In genomic region chr12:15757553-15758255, GRCh38 we compare ENCODE assay signal across 10 cellular contexts. TPM values are rescaled to one million over a fixed set of nuclear protein-coding genes. Genes with fewer than 3 reads are reported as not detected.
DNase-seq lines count a peak whose midpoint lies in the region; ATAC-seq, FAIRE-seq and TF ChIP-seq lines count a peak whose summit lies in the region.
"Had no signal": no experiment of that assay in that cellular context is flagged by ENCODE, and none has a peak within 500 bp of the region (broad histone marks: within the 10 kb centered on the region; RNA-seq: fewer than 3 reads in every experiment).

No MANE protein-coding gene starts in this region.

- TF ChIP-seq RAD21 in A549 (conservative IDR thresholded peaks at IDR 0.05 in 1 of 2, IDR thresholded peaks at IDR 0.05 in 1 of 2): 0 out of 5 replicates have a peak, but pooled peaks of 1 of the 2 experiments have one; percentile 17
- TF ChIP-seq RAD21 in HCT116 (IDR thresholded peaks at IDR 0.05; ENCODE audit: low read depth): no peak

- H3K36me3 Mint-ChIP-seq in naive thymus-derived CD8-positive, alpha-beta T cell: no peaks in the 10 kb centered on the region

- H3K36me3 ChIP-seq in HCT116 (ENCODE audit: control insufficient read depth in 1 of 2, insufficient read depth in 2 of 2, low read length in 2 of 2): no peaks in the 10 kb centered on the region

- RAD21 ChIA-PET in HCT116 (lab: Charles Lee; ENCODE audit: low non-redundant PET in 1 of 2, low total read pairs in 2 of 2, uncharacterized antibody in 2 of 2, unreplicated experiment in 2 of 2): no interaction called here

- no peak for TF ChIP-seq CTCF in A549 (IDR thresholded peaks at IDR 0.05)
- no peak for TF ChIP-seq CTCF in HCT116 (IDR thresholded peaks at IDR 0.05 in 2 of 3, conservative IDR thresholded peaks at IDR 0.05 in 1 of 3; ENCODE audit: borderline replicate concordance in 1 of 3, insufficient read depth in 1 of 3, low read depth in 2 of 3, low read length in 2 of 3)
- no peak for TF ChIP-seq CTCF in GM20000 (IDR thresholded peaks at IDR 0.05; ENCODE audit: extremely low read depth, missing control alignments)

- H3K9me2 ChIP-seq in HCT116 (ENCODE audit: insufficient read depth): no peaks in the 10 kb centered on the region

- H2AFZ ChIP-seq in HCT116 (ENCODE audit: low read depth, low read length, poor library complexity, severe bottlenecking): no peak overlapping the region

- CTCF ChIA-PET in A549 (lab: Yijun Ruan, JAX): interaction anchor here (0.6 to 1.6 kb wide), 4 partner anchors 31 to 168 kb away, joined by 3 to 5 read pairs (median 4); partner anchors contain the start of gene EPS8
- CTCF ChIA-PET in HCT116 (lab: Charles Lee): no interaction called here

- H3K79me2 ChIP-seq in HCT116 (ENCODE audit: insufficient read depth, low read length): peaks cover 97% of the 10 kb centered on the region

- H3K27ac ChIP-seq in A549 (peak overlapping the region; percentile 30 to 70; a peak in 5 of 6 replicates), HCT116 (ENCODE audit: low read depth, low read length) (peak overlapping the region; percentile 11; the same call in 1 of the 2 replicates)

- no peaks in the 10 kb centered on the region for H3K4me1 Mint-ChIP-seq in naive thymus-derived CD8-positive, alpha-beta T cell
- H3K4me1 Mint-ChIP-seq: nephron had no signal

- BruUV-seq in HCT116 (replicated peaks; lab: Mats Ljungman, UMichigan): TSS peak; percentile 8

- H3K4me3 ChIP-seq in A549 (no peak overlapping the region), HCT116 (replicated peaks in 1 of 2; ENCODE audit: low read depth in 1 of 2, low read length in 2 of 2) (no peak overlapping the region)

- H3K9ac ChIP-seq in HCT116 (ENCODE audit: low read length): 0 out of 2 replicates have a peak overlapping the region, but pooled peaks have one; percentile 3

- H3K4me1 ChIP-seq in A549 (peaks cover 23% of the 10 kb centered on the region), HCT116 (ENCODE audit: control insufficient read depth in 1 of 2, insufficient read depth in 2 of 2, low read length in 2 of 2) (peaks cover 9 to 33% of the 10 kb centered on the region in 2 experiments; a peak in 3 of 4 replicates)

- no peak overlapping the region for H3K4me3 Mint-ChIP-seq in naive thymus-derived CD8-positive, alpha-beta T cell
- H3K4me3 Mint-ChIP-seq: nephron had no signal

- H3K27ac Mint-ChIP-seq in naive thymus-derived CD8-positive, alpha-beta T cell: no peak overlapping the region
- H3K27ac Mint-ChIP-seq: nephron had no signal

- peak; percentile 69 to 92 for DNase-seq in A549 (ENCODE audit: low read depth in 1 of 2, low spot score in 1 of 2)
- DNase-seq in HCT116 (ENCODE audit: low read depth, low spot score): peak; percentile 84
- DNase-seq in SKM-1 treated with dmso at 0.1 percent for 144 hours (lab: John Stamatoyannopoulos, UW; ENCODE audit: unreplicated experiment): peak; percentile 49
- DNase-seq in hepatic stellate cell (ENCODE audit: low spot score): peak; percentile 41
- no peak for DNase-seq in GM20000 (ENCODE audit: low spot score)
- DNase-seq in naive thymus-derived CD8-positive, alpha-beta T cell: no peak
- no peak for DNase-seq in NCI-H510A treated with DMSO at 0.1 percent for 48 hours (lab: John Stamatoyannopoulos, UW)
- DNase-seq: NCI-H1436 treated with DMSO at 0.1 percent for 48 hours had no signal

- TF ChIP-seq POLR2A in A549 (IDR thresholded peaks at IDR 0.05; ENCODE audit: low read length): no peak
- TF ChIP-seq POLR2A in HCT116 (IDR thresholded peaks at IDR 0.05; ENCODE audit: borderline replicate concordance, extremely low read depth, insufficient read depth, insufficient read length): no peak

- no peaks in the 10 kb centered on the region for H4K20me1 ChIP-seq in HCT116 (ENCODE audit: insufficient read depth)

- intact Hi-C loops in HCT116 (cut with micrococcal nuclease): no loop called here

- H3K9me3 ChIP-seq in A549 (no peaks in the 10 kb centered on the region), HCT116 (ENCODE audit: control insufficient read depth in 1 of 2, insufficient read depth in 1 of 2, low read depth in 1 of 2, low read length in 2 of 2) (no peaks in the 10 kb centered on the region)

- peak; percentile 82 for FAIRE-seq in A549 (lab: Jason Lieb, UNC)

- peak; percentile 99 to 100 for ATAC-seq in A549
- ATAC-seq in HCT116: peak; percentile 98
- ATAC-seq in HG03175 (IDR thresholded peaks at IDR 0.05; ENCODE audit: unreplicated experiment): no peak
- no peak for ATAC-seq in naive thymus-derived CD8-positive, alpha-beta T cell

- H3K27me3 ChIP-seq in HCT116 (ENCODE audit: insufficient read depth, low read length): no peaks in the 10 kb centered on the region

- H3K9me3 Mint-ChIP-seq in naive thymus-derived CD8-positive, alpha-beta T cell: peaks cover 0 to 2% (median 0%) of the 10 kb centered on the region in 9 donors

- 75% methylated on average over 7 of the region's 7 CpGs for WGBS in A549 (ENCODE audit: missing lambda C conversion rate)

- H3K4me2 ChIP-seq in A549 (peak overlapping the region; percentile 42), HCT116 (ENCODE audit: low read length) (peak overlapping the region; percentile 42)

- H3K27me3 Mint-ChIP-seq in naive thymus-derived CD8-positive, alpha-beta T cell: peaks cover 5 to 28% (median 20%) of the 10 kb centered on the region in 5 donors

- POLR2A ChIA-PET in A549 (lab: Yijun Ruan, JAX) (interaction anchor here (1.3 kb wide), 1 partner anchor 95 kb away, joined by 5 read pairs; no protein-coding TSS in a partner anchor), HCT116 (lab: Charles Lee) (no interaction called here)
- POLR2A ChIA-PET in naive thymus-derived CD8-positive, alpha-beta T cell (lab: Charles Lee): no interaction called here

- no peak; a peak in 1 of 5 replicates for TF ChIP-seq EP300 in A549 (IDR thresholded peaks at IDR 0.05)

TF ChIP-seq in A549, 52 proteins besides CTCF, POLR2A, EP300 and RAD21:
- TF ChIP-seq HOXB13 (CRISPR knock-in tag; IDR thresholded peaks at IDR 0.05; ENCODE audit: low read depth): no peak
- TF ChIP-seq HOXA7 (CRISPR knock-in tag; IDR thresholded peaks at IDR 0.05): no peak
- no peak for TF ChIP-seq HOXB5 (CRISPR knock-in tag; IDR thresholded peaks at IDR 0.05)
- peak; percentile 56 to 83; a peak in 3 of 4 replicates for TF ChIP-seq CEBPB (IDR thresholded peaks at IDR 0.05)
- TF ChIP-seq MAX (IDR thresholded peaks at IDR 0.05): peak; percentile 44; the same call in 1 of the 2 replicates
- peak; percentile 39; the same call in 1 of the 2 replicates for TF ChIP-seq FOSL2 (IDR thresholded peaks at IDR 0.05)
- TF ChIP-seq FOSL2 (CRISPR knock-in tag; IDR thresholded peaks at IDR 0.05): peak; percentile 73
- peak; percentile 94 for TF ChIP-seq USF2 (IDR thresholded peaks at IDR 0.05)
- no peak for TF ChIP-seq SREBF2 (IDR thresholded peaks at IDR 0.05)
- TF ChIP-seq KDM5A (IDR thresholded peaks at IDR 0.05): no peak

TF ChIP-seq in HCT116, 20 proteins besides CTCF, POLR2A, EP300 and RAD21 (continues in another document):
- TF ChIP-seq SP1 (IDR thresholded peaks at IDR 0.05; ENCODE audit: low read depth) (peak; percentile 83), ZBTB33 (IDR thresholded peaks at IDR 0.05; ENCODE audit: extremely low read depth, insufficient replicate concordance, low read length) (no peak), CBX3 (IDR thresholded peaks at IDR 0.05; ENCODE audit: low read depth) (peak; percentile 98), SRF (IDR thresholded peaks at IDR 0.05; ENCODE audit: low read depth) (peak; percentile 34; the same call in 1 of the 2 replicates), ZNF274 (IDR thresholded peaks at IDR 0.05; ENCODE audit: low read depth, low read length) (no peak), ATF3 (IDR thresholded peaks at IDR 0.05) (peak; percentile 57; the same call in 1 of the 2 replicates), EZH2phosphoT487 (IDR thresholded peaks at IDR 0.05; ENCODE audit: borderline replicate concordance) (no peak), JUND (IDR thresholded peaks at IDR 0.05) (peak; percentile 86), YY1 (IDR thresholded peaks at IDR 0.05; ENCODE audit: extremely low read depth, insufficient replicate concordance, low read depth, low read length) (no peak), ZFX (IDR thresholded peaks at IDR 0.05) (no peak), EGR1 (IDR thresholded peaks at IDR 0.05; ENCODE audit: low read depth) (no peak), POLR2AphosphoS5 (IDR thresholded peaks at IDR 0.05; ENCODE audit: low read depth, low read length) (peak; percentile 51; the same call in 1 of the 2 replicates), MAX (IDR thresholded peaks at IDR 0.05) (peak; percentile 84), CEBPB (IDR thresholded peaks at IDR 0.05; ENCODE audit: low read depth) (peak; percentile 95), EZH2 (IDR thresholded peaks at IDR 0.05) (no peak)

RNA-seq across cellular contexts. Expression of gene EPS8, which starts 31.5 kb away (rescaled TPM):
- polyA plus RNA-seq in A549 (2011; rRNA removed) (101 and 106 TPM in 2 replicates), A549 (2017; fragmentation: RNase III; extraction: RNeasy Plus Mini Kit Qiagen cat#74134 plus additional on column Dnase treatment) (20.1 to 28.2 TPM (median 25.1 TPM) in 3 replicates)
- polyA plus RNA-seq in A549 (2012; cell fraction: cytosol; rRNA removed): 22.4 and 22.5 TPM in 2 replicates
- polyA plus RNA-seq in A549 (2012; cell fraction: nucleus; rRNA removed): 16.5 and 19.5 TPM in 2 replicates
- polyA minus RNA-seq in A549 (2011; rRNA and poly(A)+ RNA removed): 85.5 and 132 TPM in 2 replicates
- 49.9 TPM for total RNA-seq in HCT116 (2021; ENCODE audit: unreplicated experiment)
- polyA plus RNA-seq in HCT116 (2012): 49.7 and 61.6 TPM in 2 replicates
- 1 to 10 TPM; 1.1 to 1.2 TPM for total RNA-seq in naive thymus-derived CD8-positive, alpha-beta T cell
- polyA plus RNA-seq in naive thymus-derived CD8-positive, alpha-beta T cell: 1 to 10 TPM in 2 of 3 donors, under 1 TPM in 1; 0.81 to 1.6 (median 1.2) TPM

Comparison
In these comparisons a context has a peak if more than half of its experiments do, and no peak if none do; other contexts are left out.
1. ATAC-seq: peak in A549 (2 of 2) and HCT116 (single experiment); none in HG03175 (single experiment) and naive thymus-derived CD8-positive, alpha-beta T cell (0 of 2).
2. DNase-seq: peak in A549 (2 of 2), HCT116 (single experiment), SKM-1 treated with dmso at 0.1 percent for 144 hours (single experiment) and hepatic stellate cell (single experiment); none in GM20000 (single experiment), naive thymus-derived CD8-positive, alpha-beta T cell (0 of 10) and NCI-H510A treated with DMSO at 0.1 percent for 48 hours (single experiment).
3. RNA of gene EPS8, which starts 31.5 kb away (total RNA-seq): 49.9 TPM in HCT116 (single experiment); 1.1 to 1.2 TPM in naive thymus-derived CD8-positive, alpha-beta T cell; every median in the first group is over 10 times any median in the second.
4. Of the 6 proteins assayed by ChIP-seq in both A549 and HCT116: peak only in A549: none; only in HCT116: none; in both: CEBPB and MAX; in neither: 3; mixed calls (peak in some experiments, not most) for 1.